ENCODE assay signal across 9 cellular contexts in genomic region chr2:85911836-85912692, GRCh38. TPM values are rescaled to one million over a fixed set of nuclear protein-coding genes. Genes with fewer than 3 reads are reported as not detected.
DNase-seq lines count a peak whose midpoint lies in the region; ATAC-seq, FAIRE-seq and TF ChIP-seq lines count a peak whose summit lies in the region.
"Had no signal": no experiment of that assay in that cellular context is flagged by ENCODE, and none has a peak within 500 bp of the region (broad histone marks: within the 10 kb centered on the region; RNA-seq: fewer than 3 reads in every experiment).

No MANE protein-coding gene starts in this region.

- DNase-seq in Daoy (ENCODE audit: low read depth) (peak; percentile 89), T1000 (lab: John Stamatoyannopoulos, UW) (peak; percentile 81), fibroblast of villous mesenchyme (ENCODE audit: low read depth) (peak; percentile 81), gastrocnemius medialis (peak in 1 of 2 donors; percentile 41), HUDEP-2 (lab: John Stamatoyannopoulos, UW; ENCODE audit: unreplicated experiment in 76 of 76) (no peak), kidney (no peak), SKM-1 (lab: John Stamatoyannopoulos, UW; ENCODE audit: unreplicated experiment) (no peak)
- DNase-seq: activated naive CD8-positive, alpha-beta T cell treated with anti-CD3 and anti-CD28 coated beads, Interleukin-2, amount 10 ng/mL, durations not matched to agents 7 days and 5 days had no signal

- H3K9ac ChIP-seq in kidney (ENCODE audit: low read length in 2 of 2) = no peak overlapping the region

- H3K4me1 ChIP-seq in gastrocnemius medialis (peaks cover 0 to 5% of the 10 kb centered on the region in 2 donors), kidney (ENCODE audit: control insufficient read depth in 1 of 2, insufficient read depth in 1 of 2, low read depth in 1 of 2, low read length in 2 of 2) (peaks cover 0 to 2% of the 10 kb centered on the region in 2 donors)

- in situ Hi-C loops in gastrocnemius medialis (cut with MboI; ENCODE audit: low sequenced_read_pairs in 4 of 4) = no loop called here

- TF ChIP-seq CTCF in fibroblast of villous mesenchyme (IDR thresholded peaks at IDR 0.05; ENCODE audit: insufficient read depth, low read depth, low read length) = no peak
- TF ChIP-seq CTCF in gastrocnemius medialis (IDR thresholded peaks at IDR 0.05 in 4 of 5, conservative IDR thresholded peaks at IDR 0.05 in 1 of 5) = no peak
- no peak for TF ChIP-seq CTCF in kidney (IDR thresholded peaks at IDR 0.05; ENCODE audit: borderline replicate concordance, extremely low read depth, insufficient read depth)

- no peaks in the 10 kb centered on the region for H3K27me3 ChIP-seq in gastrocnemius medialis

- H3K9me3 ChIP-seq in gastrocnemius medialis (no peaks in the 10 kb centered on the region), kidney (ENCODE audit: control insufficient read depth in 1 of 2, low read length in 2 of 2) (no peaks in the 10 kb centered on the region)

- H3K4me3 ChIP-seq in fibroblast of villous mesenchyme (ENCODE audit: low read depth, low read length) (no peak overlapping the region), gastrocnemius medialis (no peak overlapping the region), kidney (ENCODE audit: low read length in 2 of 2) (no peak overlapping the region)

- H3K36me3 ChIP-seq in gastrocnemius medialis (no peaks in the 10 kb centered on the region), kidney (ENCODE audit: control insufficient read depth in 1 of 2, insufficient read depth in 2 of 2, low read length in 2 of 2) (no peaks in the 10 kb centered on the region)

- no peak for FAIRE-seq in kidney (lab: Jason Lieb, UNC)

- intact Hi-C loops in gastrocnemius medialis (cut with DNase I; ENCODE audit: low total_unique reads) (no loop called here), kidney (cut with DNase I) (no loop called here)

- ATAC-seq in gastrocnemius medialis = peak; percentile 40 to 63
- ATAC-seq in HG03439 (IDR thresholded peaks at IDR 0.05; ENCODE audit: unreplicated experiment) = no peak

- peak overlapping the region; percentile 42 to 68 (median 56) for H3K27ac ChIP-seq in gastrocnemius medialis
- H3K27ac ChIP-seq in kidney (ENCODE audit: low read depth in 2 of 2, low read length in 2 of 2) = no peak overlapping the region

- TF ChIP-seq POLR2A in gastrocnemius medialis (IDR thresholded peaks at IDR 0.05) = no peak

RNA-seq across cellular contexts. Expression of gene ST3GAL5, which starts 23.3 kb away (rescaled TPM):
- 24.5 and 31.9 TPM in 2 replicates for total RNA-seq in Daoy (2014; rRNA removed; shearing (Covaris generic))
- 25.8 and 27.6 TPM in 2 replicates for total RNA-seq in fibroblast of villous mesenchyme
- total RNA-seq in gastrocnemius medialis = 10 to 100 TPM; 12.6 to 26.0 (median 21.8) TPM
- total RNA-seq in kidney = 14.6 TPM
- 7.0 TPM for polyA plus RNA-seq in kidney (ENCODE audit: insufficient read depth, low read depth, low replicate concordance)

Comparison
In these comparisons a context has a peak if more than half of its experiments do, and no peak if none do; other contexts are left out.
1. DNase-seq: peak in Daoy (single experiment), T1000 (single experiment) and fibroblast of villous mesenchyme (single experiment); none in HUDEP-2 (0 of 76), kidney (single experiment) and SKM-1 (single experiment).
2. H3K27ac ChIP-seq: peak in gastrocnemius medialis (4 of 4); none in kidney (0 of 2).